Comparison of ENCODE assay signal across 8 cellular contexts in genomic region chr19:6768236-6768785, GRCh38. TPM values are rescaled to one million over a fixed set of nuclear protein-coding genes. Genes with fewer than 3 reads are reported as not detected.
DNase-seq lines count a peak whose midpoint lies in the region; TF ChIP-seq lines count a peak whose summit lies in the region.

No MANE protein-coding gene starts in this region.

- H3K4me3 ChIP-seq in GM12864 (ENCODE audit: low read depth, low read length): peak overlapping the region; percentile 63
- peak overlapping the region; percentile 75 for H3K4me3 ChIP-seq in OCI-LY7 (ENCODE audit: low read depth, low read length, poor library complexity, severe bottlenecking)
- H3K4me3 ChIP-seq in ectodermal cell (ENCODE audit: insufficient read depth, low read depth, low read length): peak overlapping the region; percentile 41
- H3K4me3 ChIP-seq in parathyroid adenoma (ENCODE audit: low read depth, low read length): no peak overlapping the region
- H3K4me3 ChIP-seq in SJCRH30: no peak overlapping the region

- peaks cover 26% of the 10 kb centered on the region for H3K27me3 ChIP-seq in ectodermal cell (ENCODE audit: control insufficient read depth, insufficient read depth, low read length, poor library complexity, severe bottlenecking)
- H3K27me3 ChIP-seq in parathyroid adenoma (ENCODE audit: control insufficient read depth, insufficient read depth, low read length): no peaks in the 10 kb centered on the region
- H3K27me3 ChIP-seq in SJCRH30: no peaks in the 10 kb centered on the region

- TF ChIP-seq CTCF in GM12864 (IDR thresholded peaks at IDR 0.05; ENCODE audit: low read depth, low read length, missing control alignments) (no peak), OCI-LY7 (conservative IDR thresholded peaks at IDR 0.05; ENCODE audit: low read length) (no peak), parathyroid adenoma (IDR thresholded peaks at IDR 0.05) (no peak)

- POLR2A ChIA-PET in OCI-LY7 (lab: Charles Lee): interaction anchor here (1.3 kb wide), 1 partner anchor 34 kb away, joined by 3 read pairs; no protein-coding TSS in a partner anchor

- H3K27ac ChIP-seq in OCI-LY7 (ENCODE audit: low read depth, low read length, poor library complexity, severe bottlenecking) (peak overlapping the region; percentile 27), ectodermal cell (ENCODE audit: insufficient read depth, low read depth, low read length, poor library complexity, severe bottlenecking) (no peak overlapping the region), parathyroid adenoma (peak overlapping the region; percentile 80), SJCRH30 (no peak overlapping the region)

- no peaks in the 10 kb centered on the region for H3K9me3 ChIP-seq in OCI-LY7 (ENCODE audit: low read length)
- H3K9me3 ChIP-seq in ectodermal cell (ENCODE audit: control insufficient read depth, low read length): no peaks in the 10 kb centered on the region
- no peaks in the 10 kb centered on the region for H3K9me3 ChIP-seq in parathyroid adenoma (ENCODE audit: control insufficient read depth, low read length)
- H3K9me3 ChIP-seq in SJCRH30 (replicated peaks): no peaks in the 10 kb centered on the region

- WGBS in ectodermal cell, 2 experiments: 78 to 80% methylated on average over 8 of the region's 8 CpGs

- H3K4me1 ChIP-seq in OCI-LY7 (ENCODE audit: insufficient read depth, low read length, poor library complexity, severe bottlenecking) (peaks cover 32% of the 10 kb centered on the region), ectodermal cell (ENCODE audit: control insufficient read depth, insufficient read depth, low read length) (peaks cover 4% of the 10 kb centered on the region), parathyroid adenoma (peaks cover 19% of the 10 kb centered on the region), SJCRH30 (peaks cover 3% of the 10 kb centered on the region; the same call in 1 of the 2 replicates)

- H3K36me3 ChIP-seq in OCI-LY7 (ENCODE audit: insufficient read depth, low read length) (no peaks in the 10 kb centered on the region), ectodermal cell (ENCODE audit: control insufficient read depth, insufficient read depth, low read length) (no peaks in the 10 kb centered on the region), parathyroid adenoma (ENCODE audit: control insufficient read depth, insufficient read depth, low read length) (no peaks in the 10 kb centered on the region), SJCRH30 (no peaks in the 10 kb centered on the region)

- H4K20me1 ChIP-seq in OCI-LY7 (ENCODE audit: insufficient read depth, low read length): no peaks in the 10 kb centered on the region

- DNase-seq in GM12864 (ENCODE audit: low read depth) (no peak), OCI-LY7 (ENCODE audit: low spot score) (no peak), SJCRH30 (no peak), NCI-H1092 treated with DMSO at 0.1 percent for 48 hours (lab: John Stamatoyannopoulos, UW) (no peak), DMS79 (lab: John Stamatoyannopoulos, UW) (no peak), A172 (ENCODE audit: low spot score) (no peak)

- H3K79me2 ChIP-seq in OCI-LY7 (ENCODE audit: insufficient read depth, low read depth, low read length): peaks cover 6% of the 10 kb centered on the region; the same call in 1 of the 2 replicates
- no peaks in the 10 kb centered on the region for H3K79me2 ChIP-seq in parathyroid adenoma

- no peak overlapping the region for H3K9ac ChIP-seq in parathyroid adenoma

- intact Hi-C loops in OCI-LY7 (cut with micrococcal nuclease; ENCODE audit: unreplicated experiment): no loop called here

- no TSS peak for BruUV-seq in OCI-LY7 (replicated peaks; lab: Mats Ljungman, UMichigan)

- H2AFZ ChIP-seq in OCI-LY7 (ENCODE audit: low read length) (peak overlapping the region; percentile 76; the same call in 1 of the 2 replicates), parathyroid adenoma (no peak overlapping the region)

- H3K9me2 ChIP-seq in OCI-LY7 (ENCODE audit: insufficient read depth, low read length): no peaks in the 10 kb centered on the region

- CTCF ChIA-PET in OCI-LY7 (lab: Charles Lee; ENCODE audit: unreplicated experiment): no interaction called here

- H3K4me2 ChIP-seq in OCI-LY7 (ENCODE audit: low read length) (peak overlapping the region; percentile 84), parathyroid adenoma (ENCODE audit: low read length) (no peak overlapping the region)

RNA-seq across cellular contexts. Expression of gene SH2D3A, which starts 1.1 kb away (rescaled TPM):
- total RNA-seq in OCI-LY7 (2014; rRNA removed; shearing (Covaris generic)): 7.8 and 8.5 TPM in 2 replicates
- 9.8 and 13.3 TPM in 2 replicates for total RNA-seq in OCI-LY7 (2022)
- polyA plus RNA-seq in ectodermal cell (2013, experiment 1 of 4): 0.35 TPM
- polyA plus RNA-seq in ectodermal cell (2013, experiment 2 of 4): 0.48 TPM
- 0.59 TPM for polyA plus RNA-seq in ectodermal cell (2013, experiment 3 of 4)
- polyA plus RNA-seq in ectodermal cell (2013, experiment 4 of 4): 0.65 TPM
- not detected in 2 replicates for total RNA-seq in SJCRH30 (2014; rRNA removed; shearing (Covaris generic))
- total RNA-seq in A172 (2014; rRNA removed; shearing (Covaris generic)): not detected in 2 replicates

RNA-seq across cellular contexts. Expression of gene VAV1, which starts 4.2 kb away (rescaled TPM):
- 76.1 and 90.7 TPM in 2 replicates for total RNA-seq in OCI-LY7 (2014; rRNA removed; shearing (Covaris generic))
- total RNA-seq in OCI-LY7 (2022): 92.7 and 107 TPM in 2 replicates
- polyA plus RNA-seq in ectodermal cell (2013, experiment 1 of 4): not detected
- not detected for polyA plus RNA-seq in ectodermal cell (2013, experiment 2 of 4)
- polyA plus RNA-seq in ectodermal cell (2013, experiment 3 of 4): not detected
- polyA plus RNA-seq in ectodermal cell (2013, experiment 4 of 4): 0.08 TPM
- not detected in 2 replicates for total RNA-seq in SJCRH30 (2014; rRNA removed; shearing (Covaris generic))
- total RNA-seq in A172 (2014; rRNA removed; shearing (Covaris generic)): 0.14 TPM in 1 of 2 replicates, not detected in the other

RNA-seq across cellular contexts. Expression of gene TRIP10, which starts 28.8 kb away (rescaled TPM):
- total RNA-seq in OCI-LY7 (2014; rRNA removed; shearing (Covaris generic)): 16.1 and 22.2 TPM in 2 replicates
- 19.9 TPM in 2 replicates for total RNA-seq in OCI-LY7 (2022)
- polyA plus RNA-seq in ectodermal cell (2013, experiment 1 of 4): 71.1 TPM
- polyA plus RNA-seq in ectodermal cell (2013, experiment 2 of 4): 56.7 TPM
- polyA plus RNA-seq in ectodermal cell (2013, experiment 3 of 4): 54.0 TPM
- 59.3 TPM for polyA plus RNA-seq in ectodermal cell (2013, experiment 4 of 4)
- 39.3 and 40.5 TPM in 2 replicates for total RNA-seq in SJCRH30 (2014; rRNA removed; shearing (Covaris generic))
- total RNA-seq in A172 (2014; rRNA removed; shearing (Covaris generic)): 56.2 and 58.3 TPM in 2 replicates

RNA-seq across cellular contexts. Expression of gene GPR108, which starts 30.9 kb away (rescaled TPM):
- 77.5 and 88.3 TPM in 2 replicates for total RNA-seq in OCI-LY7 (2014; rRNA removed; shearing (Covaris generic))
- total RNA-seq in OCI-LY7 (2022): 63.2 and 73.2 TPM in 2 replicates
- 44.3 TPM for polyA plus RNA-seq in ectodermal cell (2013, experiment 1 of 4)
- polyA plus RNA-seq in ectodermal cell (2013, experiment 2 of 4): 37.0 TPM
- 37.4 TPM for polyA plus RNA-seq in ectodermal cell (2013, experiment 3 of 4)
- 38.1 TPM for polyA plus RNA-seq in ectodermal cell (2013, experiment 4 of 4)
- 32.0 and 33.2 TPM in 2 replicates for total RNA-seq in SJCRH30 (2014; rRNA removed; shearing (Covaris generic))
- total RNA-seq in A172 (2014; rRNA removed; shearing (Covaris generic)): 57.8 and 62.3 TPM in 2 replicates

RNA-seq across cellular contexts. Expression of gene C3, which starts 47.9 kb away (rescaled TPM):
- 0.13 and 0.57 TPM in 2 replicates for total RNA-seq in OCI-LY7 (2014; rRNA removed; shearing (Covaris generic))
- 0.74 TPM in 1 of 2 replicates, not detected in the other for total RNA-seq in OCI-LY7 (2022)
- 0.78 TPM for polyA plus RNA-seq in ectodermal cell (2013, experiment 1 of 4)
- 1.1 TPM for polyA plus RNA-seq in ectodermal cell (2013, experiment 2 of 4)
- polyA plus RNA-seq in ectodermal cell (2013, experiment 3 of 4): 1.0 TPM
- polyA plus RNA-seq in ectodermal cell (2013, experiment 4 of 4): 0.20 TPM
- not detected in 2 replicates for total RNA-seq in SJCRH30 (2014; rRNA removed; shearing (Covaris generic))
- 0.47 and 1.9 TPM in 2 replicates for total RNA-seq in A172 (2014; rRNA removed; shearing (Covaris generic))

Comparison
In these comparisons a context has a peak if more than half of its experiments do, and no peak if none do; other contexts are left out.
1. H3K4me3 ChIP-seq: peak in GM12864 (single experiment), OCI-LY7 (single experiment) and ectodermal cell (single experiment); none in parathyroid adenoma (single experiment) and SJCRH30 (single experiment).
2. H3K27ac ChIP-seq: peak in OCI-LY7 (single experiment) and parathyroid adenoma (single experiment); none in ectodermal cell (single experiment) and SJCRH30 (single experiment).
3. RNA of gene VAV1, which starts 4.2 kb away (total RNA-seq): 76.1 to 107 TPM in OCI-LY7; 0.14 TPM in A172 and not detected in SJCRH30; every median in the first group is over 10 times any median in the second.